In the genomic region with DNA sequence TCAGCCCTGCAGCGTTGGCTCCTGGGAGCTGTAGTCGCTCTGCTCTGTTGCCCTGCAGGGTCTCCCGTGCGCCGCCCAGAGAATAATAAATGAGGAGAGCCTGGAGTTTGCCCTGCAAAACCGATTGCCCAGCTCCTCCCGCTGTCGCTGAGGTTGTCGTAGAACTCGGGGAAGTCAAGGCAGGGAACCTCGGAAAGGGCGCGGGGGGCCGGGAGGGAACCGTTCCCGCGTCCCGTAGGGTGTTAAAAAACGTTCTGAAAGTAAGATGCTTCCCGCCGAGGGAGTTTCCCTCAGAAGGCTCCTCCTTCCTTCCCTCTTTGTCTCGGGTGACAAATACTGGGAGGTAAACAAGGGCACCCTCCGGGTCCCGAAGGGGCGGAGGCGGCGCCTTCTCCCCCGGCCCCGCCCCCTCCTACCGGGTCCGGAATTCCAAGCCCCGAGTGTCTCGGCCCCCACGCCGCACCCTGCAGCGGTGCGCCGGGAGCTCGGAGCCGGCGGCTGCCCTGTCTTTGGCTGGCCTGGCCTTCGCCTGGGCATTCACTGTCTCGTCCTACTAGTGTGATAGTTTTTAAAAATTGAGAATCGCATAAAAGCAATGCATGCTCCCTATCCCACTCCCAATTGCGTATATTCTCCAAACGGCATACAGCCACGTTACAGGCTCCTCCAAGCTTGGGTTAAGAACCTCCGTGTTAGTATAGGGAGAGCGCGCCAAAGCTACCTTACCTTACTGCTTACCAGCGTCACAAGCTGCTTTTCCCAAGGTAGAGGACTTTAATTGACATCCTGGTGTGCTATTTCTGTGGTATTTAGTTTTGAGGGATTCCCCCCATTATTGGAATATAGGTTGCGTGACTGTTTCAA, we compare ENCODE assay signal across 8 cellular contexts. TPM values are rescaled to one million over a fixed set of nuclear protein-coding genes. Genes with fewer than 3 reads are reported as not detected.
DNase-seq lines count a peak whose midpoint lies in the region; ATAC-seq and TF ChIP-seq lines count a peak whose summit lies in the region.

No MANE protein-coding gene starts in this region.

- H3K4me3 Mint-ChIP-seq in activated B cell treated with CpG ODN at 0.5 μM for 24 hours: peak overlapping the region; percentile 96

- peaks cover 35% of the 10 kb centered on the region for H3K36me3 Mint-ChIP-seq in activated B cell treated with CpG ODN at 0.5 μM for 24 hours (ENCODE audit: low read depth)

- H3K27ac Mint-ChIP-seq in activated B cell treated with CpG ODN at 0.5 μM for 24 hours: peak overlapping the region; percentile 98

- H3K9me3 ChIP-seq in mononuclear cell (ENCODE audit: low read depth, low read length) (no peaks in the 10 kb centered on the region), suprapubic skin (no peaks in the 10 kb centered on the region)

- H3K4me3 ChIP-seq in epithelial cell of esophagus (ENCODE audit: low read length): peak overlapping the region; percentile 83
- H3K4me3 ChIP-seq in mononuclear cell (ENCODE audit: low read length): peak overlapping the region; percentile 92
- peak overlapping the region; percentile 98 for H3K4me3 ChIP-seq in suprapubic skin

- no peaks in the 10 kb centered on the region for H3K27me3 ChIP-seq in mononuclear cell (ENCODE audit: insufficient read depth, low read length)
- no peaks in the 10 kb centered on the region for H3K27me3 ChIP-seq in suprapubic skin

- no peaks in the 10 kb centered on the region for H3K9me3 Mint-ChIP-seq in activated B cell treated with CpG ODN at 0.5 μM for 24 hours

- CTCF ChIA-PET in activated B cell treated with CpG ODN at 0.5 μM for 24 hours (lab: Charles Lee): interaction anchor here (1.2 kb wide), 1 partner anchor 321 kb away, joined by 4 read pairs; no protein-coding TSS in a partner anchor

- peaks cover 30% of the 10 kb centered on the region for H3K4me1 ChIP-seq in mononuclear cell (ENCODE audit: insufficient read depth, low read length)
- peaks cover 28% of the 10 kb centered on the region for H3K4me1 ChIP-seq in suprapubic skin

- H3K4me1 Mint-ChIP-seq in activated B cell treated with CpG ODN at 0.5 μM for 24 hours: peaks cover 25% of the 10 kb centered on the region

- POLR2A ChIA-PET in activated B cell treated with CpG ODN at 0.5 μM for 24 hours (lab: Charles Lee): interaction anchor here (0.7 to 6.6 kb wide), 12 partner anchors 10 to 949 kb away, joined by 3 to 270 read pairs (median 9); partner anchors contain the start of genes CEP44, FBXO8, GALNT7 and SAP30

- peaks cover 16% of the 10 kb centered on the region for H3K36me3 ChIP-seq in suprapubic skin

- no peak for TF ChIP-seq EP300 in suprapubic skin (IDR thresholded peaks at IDR 0.05)

- intact Hi-C loops in activated B cell treated with CpG ODN at 0.5 μM for 24 hours (cut with micrococcal nuclease): loop anchor here (1.0 to 5.0 kb wide), 5 partner anchors 35 to 947 kb away; partner anchors contain the start of genes CEP44, FBXO8, GALNT7 and SAP30

- no peak for TF ChIP-seq CTCF in activated B cell treated with CpG ODN at 0.5 μM for 24 hours (IDR thresholded peaks at IDR 0.05)
- TF ChIP-seq CTCF in epithelial cell of esophagus (IDR thresholded peaks at IDR 0.05; ENCODE audit: insufficient read depth, low read depth, low read length, missing control alignments): no peak
- no peak for TF ChIP-seq CTCF in suprapubic skin (IDR thresholded peaks at IDR 0.05)

- DNase-seq in D341Med (ENCODE audit: low spot score) (peak; percentile 92), NCI-H345 (lab: John Stamatoyannopoulos, UW) (peak; percentile 86), activated B cell treated with CpG ODN at 0.5 μM for 24 hours (no peak), epithelial cell of esophagus (ENCODE audit: low read depth) (peak; percentile 84), suprapubic skin (ENCODE audit: low spot score in 2 of 2) (peak in 1 of 2 donors; percentile 75)

- peak overlapping the region; percentile 99 for H3K27ac ChIP-seq in suprapubic skin

- 3% methylated on average over 20 of the region's 52 CpGs for WGBS in suprapubic skin

- ATAC-seq in GM19351 (IDR thresholded peaks at IDR 0.05; ENCODE audit: unreplicated experiment): peak; percentile 26
- peak; percentile 32 for ATAC-seq in HG03439 (IDR thresholded peaks at IDR 0.05; ENCODE audit: unreplicated experiment)
- ATAC-seq in activated B cell treated with CpG ODN at 0.5 μM for 24 hours (ENCODE audit: low read depth): no peak

- TF ChIP-seq POLR2A in suprapubic skin (IDR thresholded peaks at IDR 0.05): no peak

- H3K27me3 Mint-ChIP-seq in activated B cell treated with CpG ODN at 0.5 μM for 24 hours: no peaks in the 10 kb centered on the region

RNA-seq across cellular contexts. Expression of gene HMGB2, which starts 1.0 kb away (rescaled TPM):
- total RNA-seq in activated B cell treated with CpG ODN at 0.5 μM for 24 hours: 63.2 and 63.9 TPM in 2 replicates
- 96.1 TPM for total RNA-seq in mononuclear cell
- total RNA-seq in suprapubic skin: 10 to 100 TPM; 28.8 to 76.5 (median 34.2) TPM

RNA-seq across cellular contexts. Expression of gene SAP30, which starts 35.6 kb away (rescaled TPM):
- total RNA-seq in activated B cell treated with CpG ODN at 0.5 μM for 24 hours: 2.1 TPM in 2 replicates
- 5.2 TPM for total RNA-seq in mononuclear cell
- 10 to 100 TPM; 10.9 to 18.4 (median 16.0) TPM for total RNA-seq in suprapubic skin
